Comparison of ENCODE assay signal across 9 cellular contexts in the genomic region with DNA sequence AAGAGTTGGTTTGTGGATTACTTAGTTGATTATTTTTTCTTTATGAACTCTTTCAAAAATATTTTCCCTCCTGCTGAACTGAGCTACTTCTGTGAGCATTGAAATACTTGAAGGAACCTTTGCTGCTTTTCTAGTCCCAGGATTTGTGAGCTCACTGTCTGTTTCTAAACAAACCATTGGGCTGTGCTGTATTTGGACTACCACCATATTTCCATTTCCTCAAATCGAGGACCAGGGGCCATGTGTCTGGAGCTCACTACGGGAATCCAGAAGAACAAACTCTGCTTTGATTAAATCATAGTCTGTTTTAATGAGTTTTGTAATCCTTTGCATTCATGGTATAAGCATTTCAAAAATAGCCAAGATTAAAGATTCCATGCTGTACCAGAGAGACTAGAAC. TPM values are rescaled to one million over a fixed set of nuclear protein-coding genes. Genes with fewer than 3 reads are reported as not detected.
DNase-seq lines count a peak whose midpoint lies in the region; ATAC-seq, FAIRE-seq and TF ChIP-seq lines count a peak whose summit lies in the region.
"Had no signal": no experiment of that assay in that cellular context is flagged by ENCODE, and none has a peak within 500 bp of the region (broad histone marks: within the 10 kb centered on the region; RNA-seq: fewer than 3 reads in every experiment).

No MANE protein-coding gene starts in this region.

- peaks cover 29% of the 10 kb centered on the region for H3K4me1 ChIP-seq in PC-9 (replicated peaks; ENCODE audit: insufficient read depth)
- H3K4me1 ChIP-seq in endothelial cell of umbilical vein (ENCODE audit: control insufficient read depth, extremely low read depth, insufficient read depth, low read length): peaks cover 25% of the 10 kb centered on the region
- peaks cover 9% of the 10 kb centered on the region for H3K4me1 ChIP-seq in prostate gland (replicated peaks)

- ATAC-seq in HG03039 (IDR thresholded peaks at IDR 0.05; ENCODE audit: unreplicated experiment): no peak

- peak overlapping the region; percentile 97 for H3K9ac ChIP-seq in endothelial cell of umbilical vein (replicated peaks; ENCODE audit: extremely low read depth, insufficient read depth, low read length)

- TF ChIP-seq POLR2A in endothelial cell of umbilical vein (IDR thresholded peaks at IDR 0.05; ENCODE audit: low read depth, low read length): no peak
- TF ChIP-seq POLR2A in prostate gland (IDR thresholded peaks at IDR 0.05): no peak

- DNase-seq in GM06990 (ENCODE audit: extremely low read depth, insufficient read length) (no peak), PC-9 (no peak), endothelial cell of umbilical vein (ENCODE audit: low read depth, low spot score) (peak; percentile 24), prostate gland (ENCODE audit: low spot score) (no peak), GOT3 (lab: John Stamatoyannopoulos, UW) (no peak), activated gamma-delta T cell (lab: John Stamatoyannopoulos, UW) (no peak), NCI-H1436 (lab: John Stamatoyannopoulos, UW) (no peak)
- DNase-seq: activated CD4-positive, alpha-beta T cell treated with anti-CD3 and anti-CD28 coated beads, Interleukin-2, amount 50 U/mL, for 4 hours had no signal

- H3K27ac ChIP-seq in PC-9: peak overlapping the region; percentile 80
- peak overlapping the region; percentile 90 for H3K27ac ChIP-seq in endothelial cell of umbilical vein (ENCODE audit: insufficient read depth, low read depth, low read length)
- H3K27ac ChIP-seq in prostate gland: peak overlapping the region; percentile 79 to 90

- BruUV-seq in PC-9 (replicated peaks; lab: Mats Ljungman, UMichigan): no TSS peak
- BruUV-seq in endothelial cell of umbilical vein (replicated peaks; lab: Mats Ljungman, UMichigan): no TSS peak

- H3K9me2 ChIP-seq in PC-9 (ENCODE audit: insufficient read depth): no peaks in the 10 kb centered on the region

- FAIRE-seq in endothelial cell of umbilical vein (lab: Jason Lieb, UNC): no peak

- CTCF ChIA-PET in PC-9 (lab: Charles Lee) (no interaction called here), endothelial cell of umbilical vein (lab: Charles Lee) (interaction anchor here (0.7 to 1.9 kb wide), 12 partner anchors 11 to 680 kb away, joined by 3 to 10 read pairs (median 4); no protein-coding TSS in a partner anchor)

- dilution Hi-C loops in endothelial cell of umbilical vein (cut with MboI; ENCODE audit: extremely low pct_ligation_motif_present, low sequenced_read_pairs): no loop called here

- WGBS in prostate gland: 7% methylated on average over 2 of the region's 2 CpGs

- peak overlapping the region; percentile 94 for H3K4me3 ChIP-seq in GM06990 (replicated peaks; ENCODE audit: low read depth, low read length)
- H3K4me3 ChIP-seq in PC-9: peak overlapping the region; percentile 93
- H3K4me3 ChIP-seq in endothelial cell of umbilical vein (replicated peaks in 1 of 3; ENCODE audit: insufficient read depth in 1 of 3, low read depth in 1 of 3, low read length in 3 of 3): peak overlapping the region; percentile 17 to 95 (median 91)
- peak overlapping the region; percentile 62 to 79 for H3K4me3 ChIP-seq in prostate gland

- H3K4me2 ChIP-seq in PC-9 (peak overlapping the region; percentile 99), endothelial cell of umbilical vein (ENCODE audit: insufficient read depth, low read length) (peak overlapping the region; percentile 98)

- H2AFZ ChIP-seq in PC-9 (no peak overlapping the region), endothelial cell of umbilical vein (ENCODE audit: low read depth, low read length) (no peak overlapping the region)

- H3K27me3 ChIP-seq in GM06990 (replicated peaks; ENCODE audit: control insufficient read depth, insufficient read depth, low read length) (no peaks in the 10 kb centered on the region), PC-9 (ENCODE audit: insufficient read depth, low read depth) (no peaks in the 10 kb centered on the region), endothelial cell of umbilical vein (ENCODE audit: control insufficient read depth in 2 of 2, insufficient read depth in 2 of 2, low read length in 2 of 2) (no peaks in the 10 kb centered on the region), prostate gland (replicated peaks; ENCODE audit: insufficient read depth) (no peaks in the 10 kb centered on the region)

- POLR2A ChIA-PET in PC-9 (lab: Charles Lee; ENCODE audit: unreplicated experiment) (interaction anchor here (0.5 to 1.3 kb wide), 6 partner anchors 26 to 511 kb away, joined by 5 to 9 read pairs (median 6); no protein-coding TSS in a partner anchor), endothelial cell of umbilical vein (lab: Charles Lee) (interaction anchor here (0.7 kb wide), 1 partner anchor 38 kb away, joined by 3 read pairs; no protein-coding TSS in a partner anchor)

- H3K79me2 ChIP-seq in PC-9 (ENCODE audit: low read depth) (peaks cover 63% of the 10 kb centered on the region), endothelial cell of umbilical vein (ENCODE audit: control insufficient read depth, insufficient read depth, low read length) (peaks cover 56% of the 10 kb centered on the region)

- peaks cover 34% of the 10 kb centered on the region for H3F3A ChIP-seq in PC-9 (ENCODE audit: insufficient read depth, low read depth)

- H4K20me1 ChIP-seq in PC-9 (ENCODE audit: insufficient read depth) (peaks cover 12% of the 10 kb centered on the region; the same call in 1 of the 2 replicates), endothelial cell of umbilical vein (replicated peaks; ENCODE audit: control insufficient read depth, extremely low read depth, insufficient read depth, low read length) (no peaks in the 10 kb centered on the region)

- no peaks in the 10 kb centered on the region for H3K9me1 ChIP-seq in endothelial cell of umbilical vein (replicated peaks; ENCODE audit: control insufficient read depth, extremely low read depth, insufficient read depth, low read length)

- no peaks in the 10 kb centered on the region for H3K9me3 ChIP-seq in PC-9 (ENCODE audit: insufficient read depth, low read depth)
- H3K9me3 ChIP-seq in endothelial cell of umbilical vein (replicated peaks; ENCODE audit: control insufficient read depth, insufficient read depth, low read length): no peaks in the 10 kb centered on the region
- no peaks in the 10 kb centered on the region for H3K9me3 ChIP-seq in prostate gland

- TF ChIP-seq CTCF in GM06990 (IDR thresholded peaks at IDR 0.05; ENCODE audit: insufficient read depth, low read length, poor library complexity, severe bottlenecking) (no peak), PC-9 (conservative IDR thresholded peaks at IDR 0.05) (no peak), endothelial cell of umbilical vein (IDR thresholded peaks at IDR 0.05; ENCODE audit: extremely low read depth in 1 of 2, insufficient read depth in 1 of 2, low read depth in 1 of 2, low read length in 2 of 2) (no peak), prostate gland (IDR thresholded peaks at IDR 0.05) (no peak)

- H3K36me3 ChIP-seq in GM06990 (ENCODE audit: control insufficient read depth, insufficient read depth, low read length) (peaks cover 3% of the 10 kb centered on the region), PC-9 (ENCODE audit: low read depth) (peaks cover 34% of the 10 kb centered on the region), endothelial cell of umbilical vein (ENCODE audit: control insufficient read depth in 2 of 2, extremely low read depth in 1 of 2, insufficient read depth in 2 of 2, low read length in 2 of 2) (peaks cover 0 to 3% of the 10 kb centered on the region in 2 experiments), prostate gland (no peaks in the 10 kb centered on the region)

- intact Hi-C loops in PC-9 (cut with micrococcal nuclease; ENCODE audit: unreplicated experiment): no loop called here
- intact Hi-C loops in endothelial cell of umbilical vein (cut with micrococcal nuclease): loop anchor here (10.0 kb wide), 1 partner anchor 502 kb away; no protein-coding TSS in a partner anchor
- intact Hi-C loops in prostate gland (cut with DNase I): loop anchor here (2.0 to 5.0 kb wide), 3 partner anchors 51 to 624 kb away; no protein-coding TSS in a partner anchor

TF ChIP-seq in endothelial cell of umbilical vein, 7 proteins besides CTCF, POLR2A, EP300 and RAD21:
- TF ChIP-seq JUN (IDR thresholded peaks at IDR 0.05; ENCODE audit: borderline replicate concordance, insufficient read depth, insufficient read length, low read depth): no peak
- TF ChIP-seq, protein P1, sequence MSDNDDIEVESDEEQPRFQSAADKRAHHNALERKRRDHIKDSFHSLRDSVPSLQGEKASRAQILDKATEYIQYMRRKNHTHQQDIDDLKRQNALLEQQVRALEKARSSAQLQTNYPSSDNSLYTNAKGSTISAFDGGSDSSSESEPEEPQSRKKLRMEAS (IDR thresholded peaks at IDR 0.05; ENCODE audit: insufficient read depth, insufficient read length): no peak
- TF ChIP-seq MYC (IDR thresholded peaks at IDR 0.05; ENCODE audit: low read depth, low read length): no peak
- no peak for TF ChIP-seq FOS (IDR thresholded peaks at IDR 0.05; ENCODE audit: borderline replicate concordance, insufficient read depth, low read length)
- TF ChIP-seq EZH2 (IDR thresholded peaks at IDR 0.05; ENCODE audit: borderline replicate concordance, low read depth, low read length, severe bottlenecking): no peak
- TF ChIP-seq GATA2 (IDR thresholded peaks at IDR 0.05; ENCODE audit: insufficient read depth, insufficient read length, low read depth, low read length): no peak
- no peak for TF ChIP-seq POLR2AphosphoS5 (IDR thresholded peaks at IDR 0.05; ENCODE audit: insufficient read depth, low read depth, low read length)

RNA-seq across cellular contexts. Expression of a gene that starts 1.3 kb away (rescaled TPM):
- 81.9 and 86.3 TPM in 2 replicates for total RNA-seq in PC-9 (2021)
- 96.7 and 97.4 TPM in 2 replicates for total RNA-seq in endothelial cell of umbilical vein
- polyA plus RNA-seq in endothelial cell of umbilical vein: 22.7 and 36.1 TPM in 2 replicates
- 94.7 and 104 TPM in 2 replicates for polyA plus RNA-seq in endothelial cell of umbilical vein (2011; cell fraction: cytosol; rRNA removed)
- 30.5 and 49.8 TPM in 2 replicates for polyA plus RNA-seq in endothelial cell of umbilical vein (2011; cell fraction: nucleus; rRNA removed)
- polyA plus RNA-seq in endothelial cell of umbilical vein (2012): 202 and 208 TPM in 2 replicates
- 4.9 and 9.9 TPM in 2 replicates for polyA minus RNA-seq in endothelial cell of umbilical vein
- polyA minus RNA-seq in endothelial cell of umbilical vein (2011; cell fraction: cytosol; rRNA and poly(A)+ RNA removed): 10.2 TPM
- polyA minus RNA-seq in endothelial cell of umbilical vein (2011; cell fraction: nucleus; rRNA and poly(A)+ RNA removed): 10.6 and 10.7 TPM in 2 replicates
- total RNA-seq in prostate gland: 100 to 1,000 TPM; 140 to 186 TPM
